In the genomic region with DNA sequence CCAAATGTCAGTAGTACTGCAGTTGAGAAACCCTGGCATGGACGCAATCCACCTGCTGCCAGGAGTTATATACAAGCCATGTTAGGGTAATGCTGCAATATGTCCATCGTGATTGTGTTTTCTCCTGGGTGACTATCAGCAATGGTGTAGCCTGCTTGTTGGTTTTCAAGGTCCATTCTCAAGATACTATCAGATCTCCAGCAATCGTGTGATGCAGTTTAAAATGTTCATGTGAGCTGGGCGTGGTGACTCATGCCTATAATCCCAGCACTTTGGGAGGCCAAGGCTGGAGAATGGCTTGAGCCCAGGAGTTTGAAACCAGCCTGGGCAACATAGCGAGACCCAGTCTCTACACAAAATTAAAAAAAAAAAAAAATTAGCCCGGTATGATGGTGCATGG, we compare ENCODE assay signal across 27 cellular contexts. TPM values are rescaled to one million over a fixed set of nuclear protein-coding genes. Genes with fewer than 3 reads are reported as not detected.
DNase-seq lines count a peak whose midpoint lies in the region; ATAC-seq, FAIRE-seq and TF ChIP-seq lines count a peak whose summit lies in the region.
"Had no signal": no experiment of that assay in that cellular context is flagged by ENCODE, and none has a peak within 500 bp of the region (broad histone marks: within the 10 kb centered on the region; RNA-seq: fewer than 3 reads in every experiment).

No MANE protein-coding gene starts in this region.

- no peaks in the 10 kb centered on the region for H3K27me3 ChIP-seq in left ventricle myocardium inferior (ENCODE audit: low read depth)
- H3K27me3 ChIP-seq: breast epithelium, pancreas, SJSA1 had no signal

- H3K27me3 Mint-ChIP-seq in chondrocyte (ENCODE audit: low read depth) (no peaks in the 10 kb centered on the region), osteocyte (ENCODE audit: unreplicated experiment) (no peaks in the 10 kb centered on the region)
- H3K27me3 Mint-ChIP-seq: naive B cell; stimulated activated naive B cell treated with anti-CD40 and anti-IgM and Interleukin-4, amounts not matched to agents 10 μg/mL and 1 μg/mL and 100 μg/mL, for 72 hours; type B pancreatic cell had no signal

- H3K4me3 ChIP-seq in left ventricle myocardium inferior = no peak overlapping the region
- H3K4me3 ChIP-seq: breast epithelium, pancreas, SJSA1 had no signal

- H3K9me3 ChIP-seq in left ventricle myocardium inferior (replicated peaks) = peaks cover 28% of the 10 kb centered on the region
- H3K9me3 ChIP-seq: pancreas had no signal

- H3K27ac Mint-ChIP-seq in chondrocyte (ENCODE audit: unreplicated experiment) (peak overlapping the region; percentile 14), osteocyte (ENCODE audit: unreplicated experiment) (peak overlapping the region; percentile 64)
- H3K27ac Mint-ChIP-seq: type B pancreatic cell had no signal

- H3K36me3 Mint-ChIP-seq in chondrocyte (ENCODE audit: low read depth) (peaks cover 7% of the 10 kb centered on the region), osteocyte (ENCODE audit: unreplicated experiment) (peaks cover 30% of the 10 kb centered on the region)

- H3K27ac ChIP-seq in left ventricle myocardium inferior (replicated peaks) = peak overlapping the region; percentile 80
- H3K27ac ChIP-seq: breast epithelium, HL-60, pancreas had no signal

- peaks cover 51% of the 10 kb centered on the region for H3K4me1 ChIP-seq in left ventricle myocardium inferior
- H3K4me1 ChIP-seq: breast epithelium, pancreas had no signal

- FAIRE-seq in D721Med (lab: Jason Lieb, UNC) = no peak
- FAIRE-seq: A204.1, endothelial cell of umbilical vein, GM18507, kidney, pancreas had no signal

- H3K4me3 Mint-ChIP-seq in chondrocyte (ENCODE audit: unreplicated experiment) (no peak overlapping the region), osteocyte (ENCODE audit: unreplicated experiment) (no peak overlapping the region)
- H3K4me3 Mint-ChIP-seq: stimulated activated naive B cell treated with anti-CD40 and anti-IgM and Interleukin-4, amounts not matched to agents 10 μg/mL and 1 μg/mL and 100 μg/mL, for 72 hours; type B pancreatic cell had no signal

- intact Hi-C loops in left ventricle myocardium inferior (cut with micrococcal nuclease) (no loop called here), cardiac septum (cut with DNase I) (no loop called here)

- no peak for ATAC-seq in GM18909 (IDR thresholded peaks at IDR 0.05; ENCODE audit: poor library complexity, unreplicated experiment)
- no peak for ATAC-seq in GM18867 (IDR thresholded peaks at IDR 0.05; ENCODE audit: unreplicated experiment)
- ATAC-seq: stimulated activated naive B cell treated with anti-CD40 and anti-IgM and Interleukin-4, amounts not matched to agents 10 μg/mL and 1 μg/mL and 100 μg/mL, for 72 hours had no signal

- H3K4me1 Mint-ChIP-seq in chondrocyte (ENCODE audit: low read depth) = peaks cover 67% of the 10 kb centered on the region
- peaks cover 70% of the 10 kb centered on the region for H3K4me1 Mint-ChIP-seq in osteocyte (ENCODE audit: unreplicated experiment)

- no peak for TF ChIP-seq CTCF in left ventricle myocardium inferior (IDR thresholded peaks at IDR 0.05; ENCODE audit: borderline replicate concordance)
- no peak for TF ChIP-seq CTCF in chondrocyte (IDR thresholded peaks at IDR 0.05)
- no peak for TF ChIP-seq CTCF in osteocyte (IDR thresholded peaks at IDR 0.05)
- TF ChIP-seq CTCF in D721Med (IDR thresholded peaks at IDR 0.05; ENCODE audit: insufficient read depth, missing control alignments) = no peak

- DNase-seq in left ventricle myocardium inferior (no peak), cardiac septum (ENCODE audit: low spot score) (no peak), chondrocyte (ENCODE audit: low spot score) (no peak), osteocyte (ENCODE audit: extremely low spot score, unreplicated experiment) (no peak), KG1 (lab: John Stamatoyannopoulos, UW) (no peak), D721Med (ENCODE audit: insufficient read length, low spot score) (no peak)
- DNase-seq: activated CD4-positive, alpha-beta T cell treated with anti-CD3 and anti-CD28 coated beads, Interleukin-2, amount 50 U/mL, for 1 hour; activated effector memory CD4-positive, alpha-beta T cell treated with Interleukin-2 at 50 U/mL for 16 hours; dermis blood vessel endothelial cell; kidney; mammary epithelial cell; naive B cell; NCI-H187 treated with DMSO at 0.1 percent for 48 hours; NCI-H2227 treated with DMSO at 0.1 percent for 48 hours; OCI-M1; pancreas; stimulated activated CD4-positive, alpha-beta T cell treated with anti-CD3 and anti-CD28 coated beads, Interleukin-1b, Interleukin-23, amount 100 ng/mL, for 48 hours; stimulated activated naive B cell treated with anti-CD40 and anti-IgM and Interleukin-4, amounts not matched to agents 10 μg/mL and 1 μg/mL and 100 μg/mL, for 72 hours had no signal

- H3K36me3 ChIP-seq in left ventricle myocardium inferior = peaks cover 16% of the 10 kb centered on the region
- H3K36me3 ChIP-seq: breast epithelium had no signal

- H3K9me3 Mint-ChIP-seq in chondrocyte (ENCODE audit: low read depth) = peaks cover 7% of the 10 kb centered on the region
- peaks cover 9% of the 10 kb centered on the region for H3K9me3 Mint-ChIP-seq in osteocyte (ENCODE audit: unreplicated experiment)
- H3K9me3 Mint-ChIP-seq: type B pancreatic cell had no signal

RNA-seq across cellular contexts. Expression of gene ABCC1, which starts 24.0 kb away (rescaled TPM):
- 17.0 TPM for total RNA-seq in left ventricle myocardium inferior
- total RNA-seq in cardiac septum = 16.6 TPM
- total RNA-seq in chondrocyte = 47.9 to 118 TPM (median 48.3 TPM) in 3 replicates
- total RNA-seq in osteocyte = 256 and 271 TPM in 2 replicates
